In genomic region chr5:132419517-132420468, GRCh38 we compare ENCODE assay signal across 1 cellular context.
TF ChIP-seq lines count a peak whose summit lies in the region.

No MANE protein-coding gene starts in this region.

TF ChIP-seq in K562, 482 proteins besides CTCF, POLR2A, EP300 and RAD21 (continued from another document and continues in another):
- TF ChIP-seq MLLT1 (IDR thresholded peaks at IDR 0.05) (no peak), ZNF75A (CRISPR knock-in tag; IDR thresholded peaks at IDR 0.05) (0 out of 2 replicates have a peak, but pooled peaks have one; percentile 54), YY1 (IDR thresholded peaks at IDR 0.05; ENCODE audit: borderline replicate concordance in 1 of 3, control insufficient read depth in 1 of 3, extremely low read depth in 1 of 3, insufficient read depth in 3 of 3, insufficient read length in 1 of 3, insufficient replicate concordance in 2 of 3, low read depth in 1 of 3, low read length in 2 of 3) (peak; percentile 40 to 91 (median 83)), ATF4 (CRISPR knock-in tag; IDR thresholded peaks at IDR 0.05) (peak; percentile 67), ATF6 (CRISPR knock-in tag; IDR thresholded peaks at IDR 0.05) (no peak), TAF9B (IDR thresholded peaks at IDR 0.05; ENCODE audit: partially characterized antibody) (no peak), SMAD4 (CRISPR knock-in tag; conservative IDR thresholded peaks at IDR 0.05) (peak; percentile 86), KLF1 (tag; IDR thresholded peaks at IDR 0.05) (0 out of 2 replicates have a peak, but pooled peaks have one; percentile 27), ETV1 (tag; conservative IDR thresholded peaks at IDR 0.05; ENCODE audit: low read depth) (peak; percentile 39), ZNF644 (tag; IDR thresholded peaks at IDR 0.05; ENCODE audit: low read depth) (peak; percentile 83), GABPB1 (CRISPR knock-in tag; IDR thresholded peaks at IDR 0.05) (peak; percentile 55; the same call in 1 of the 2 replicates), ZNF311 (CRISPR knock-in tag; IDR thresholded peaks at IDR 0.05) (peak; percentile 51; the same call in 1 of the 2 replicates), MYNN (IDR thresholded peaks at IDR 0.05) (no peak), MYNN (CRISPR knock-in tag; IDR thresholded peaks at IDR 0.05) (no peak), ARID1B (IDR thresholded peaks at IDR 0.05) (peak; percentile 11; the same call in 1 of the 2 replicates), DMBX1 (CRISPR knock-in tag; IDR thresholded peaks at IDR 0.05; ENCODE audit: borderline replicate concordance) (peak; percentile 97), HDGF (IDR thresholded peaks at IDR 0.05) (0 out of 2 replicates have a peak, but pooled peaks have one; percentile 41), AFF1 (IDR thresholded peaks at IDR 0.05; ENCODE audit: low read depth in 1 of 2, partially characterized antibody in 2 of 2) (peak in 1 of 2 experiments; percentile 53), L3MBTL2 (IDR thresholded peaks at IDR 0.05) (peak; percentile 37; the same call in 1 of the 2 replicates), MECOM (CRISPR knock-in tag; IDR thresholded peaks at IDR 0.05) (no peak), RB1 (IDR thresholded peaks at IDR 0.05; ENCODE audit: low read depth) (peak; percentile 72; the same call in 1 of the 2 replicates), ZNF354B (CRISPR knock-in tag; IDR thresholded peaks at IDR 0.05) (0 out of 2 replicates have a peak, but pooled peaks have one; percentile 33), ZNF197 (CRISPR knock-in tag; IDR thresholded peaks at IDR 0.05; ENCODE audit: low read depth) (0 out of 2 replicates have a peak, but pooled peaks have one; percentile 67), NUFIP1 (IDR thresholded peaks at IDR 0.05; ENCODE audit: partially characterized antibody) (no peak), TEAD2 (tag; IDR thresholded peaks at IDR 0.05) (0 out of 2 replicates have a peak, but pooled peaks have one; percentile 10), E4F1 (CRISPR knock-in tag; IDR thresholded peaks at IDR 0.05; ENCODE audit: borderline replicate concordance) (no peak), LEF1 (IDR thresholded peaks at IDR 0.05) (no peak), NR2C2 (CRISPR knock-in tag; IDR thresholded peaks at IDR 0.05) (no peak), NR2C2 (tag; IDR thresholded peaks at IDR 0.05) (peak; percentile 69; the same call in 1 of the 2 replicates), ID3 (CRISPR knock-in tag; IDR thresholded peaks at IDR 0.05) (no peak), ID3 (tag; IDR thresholded peaks at IDR 0.05) (peak; percentile 38; the same call in 1 of the 2 replicates), ARID2 (IDR thresholded peaks at IDR 0.05) (0 out of 2 replicates have a peak, but pooled peaks have one; percentile 55), TAF15 (IDR thresholded peaks at IDR 0.05; ENCODE audit: low read depth, low read length) (no peak), TOE1 (IDR thresholded peaks at IDR 0.05; ENCODE audit: borderline replicate concordance) (no peak), TOE1 (CRISPR knock-in tag; IDR thresholded peaks at IDR 0.05; ENCODE audit: borderline replicate concordance, low read depth) (no peak), ZNF175 (CRISPR knock-in tag; IDR thresholded peaks at IDR 0.05; ENCODE audit: low read depth) (peak; percentile 78; the same call in 1 of the 2 replicates), EP400 (IDR thresholded peaks at IDR 0.05) (no peak; the same call in 1 of the 2 replicates), ZNF217 (CRISPR knock-in tag; IDR thresholded peaks at IDR 0.05) (no peak), VEZF1 (CRISPR knock-in tag; IDR thresholded peaks at IDR 0.05) (peak; percentile 73; the same call in 1 of the 2 replicates), BHLHE40 (IDR thresholded peaks at IDR 0.05; ENCODE audit: low read length) (0 out of 2 replicates have a peak, but pooled peaks have one; percentile 14), ZNF184 (CRISPR knock-in tag; IDR thresholded peaks at IDR 0.05) (no peak)
- TF ChIP-seq, protein P1, sequence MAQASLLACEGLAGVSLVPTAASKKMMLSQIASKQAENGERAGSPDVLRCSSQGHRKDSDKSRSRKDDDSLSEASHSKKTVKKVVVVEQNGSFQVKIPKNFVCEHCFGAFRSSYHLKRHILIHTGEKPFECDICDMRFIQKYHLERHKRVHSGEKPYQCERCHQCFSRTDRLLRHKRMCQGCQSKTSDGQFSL (CRISPR knock-in tag; IDR thresholded peaks at IDR 0.05), result peak; percentile 87
- TF ChIP-seq, protein P1 (tag; IDR thresholded peaks at IDR 0.05), result peak; percentile 45 to 70; a peak in 2 of 4 replicates
- TF ChIP-seq, protein P2, sequence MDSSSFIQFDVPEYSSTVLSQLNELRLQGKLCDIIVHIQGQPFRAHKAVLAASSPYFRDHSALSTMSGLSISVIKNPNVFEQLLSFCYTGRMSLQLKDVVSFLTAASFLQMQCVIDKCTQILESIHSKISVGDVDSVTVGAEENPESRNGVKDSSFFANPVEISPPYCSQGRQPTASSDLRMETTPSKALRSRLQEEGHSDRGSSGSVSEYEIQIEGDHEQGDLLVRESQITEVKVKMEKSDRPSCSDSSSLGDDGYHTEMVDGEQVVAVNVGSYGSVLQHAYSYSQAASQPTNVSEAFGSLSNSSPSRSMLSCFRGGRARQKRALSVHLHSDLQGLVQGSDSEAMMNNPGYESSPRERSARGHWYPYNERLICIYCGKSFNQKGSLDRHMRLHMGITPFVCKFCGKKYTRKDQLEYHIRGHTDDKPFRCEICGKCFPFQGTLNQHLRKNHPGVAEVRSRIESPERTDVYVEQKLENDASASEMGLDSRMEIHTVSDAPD (CRISPR knock-in tag; IDR thresholded peaks at IDR 0.05), result 0 out of 2 replicates have a peak, but pooled peaks have one; percentile 17
- TF ChIP-seq, protein P3, sequence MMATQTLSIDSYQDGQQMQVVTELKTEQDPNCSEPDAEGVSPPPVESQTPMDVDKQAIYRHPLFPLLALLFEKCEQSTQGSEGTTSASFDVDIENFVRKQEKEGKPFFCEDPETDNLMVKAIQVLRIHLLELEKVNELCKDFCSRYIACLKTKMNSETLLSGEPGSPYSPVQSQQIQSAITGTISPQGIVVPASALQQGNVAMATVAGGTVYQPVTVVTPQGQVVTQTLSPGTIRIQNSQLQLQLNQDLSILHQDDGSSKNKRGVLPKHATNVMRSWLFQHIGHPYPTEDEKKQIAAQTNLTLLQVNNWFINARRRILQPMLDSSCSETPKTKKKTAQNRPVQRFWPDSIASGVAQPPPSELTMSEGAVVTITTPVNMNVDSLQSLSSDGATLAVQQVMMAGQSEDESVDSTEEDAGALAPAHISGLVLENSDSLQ (IDR thresholded peaks at IDR 0.05), result no peak
